Comparison of ENCODE assay signal across 20 cellular contexts in the genomic region with DNA sequence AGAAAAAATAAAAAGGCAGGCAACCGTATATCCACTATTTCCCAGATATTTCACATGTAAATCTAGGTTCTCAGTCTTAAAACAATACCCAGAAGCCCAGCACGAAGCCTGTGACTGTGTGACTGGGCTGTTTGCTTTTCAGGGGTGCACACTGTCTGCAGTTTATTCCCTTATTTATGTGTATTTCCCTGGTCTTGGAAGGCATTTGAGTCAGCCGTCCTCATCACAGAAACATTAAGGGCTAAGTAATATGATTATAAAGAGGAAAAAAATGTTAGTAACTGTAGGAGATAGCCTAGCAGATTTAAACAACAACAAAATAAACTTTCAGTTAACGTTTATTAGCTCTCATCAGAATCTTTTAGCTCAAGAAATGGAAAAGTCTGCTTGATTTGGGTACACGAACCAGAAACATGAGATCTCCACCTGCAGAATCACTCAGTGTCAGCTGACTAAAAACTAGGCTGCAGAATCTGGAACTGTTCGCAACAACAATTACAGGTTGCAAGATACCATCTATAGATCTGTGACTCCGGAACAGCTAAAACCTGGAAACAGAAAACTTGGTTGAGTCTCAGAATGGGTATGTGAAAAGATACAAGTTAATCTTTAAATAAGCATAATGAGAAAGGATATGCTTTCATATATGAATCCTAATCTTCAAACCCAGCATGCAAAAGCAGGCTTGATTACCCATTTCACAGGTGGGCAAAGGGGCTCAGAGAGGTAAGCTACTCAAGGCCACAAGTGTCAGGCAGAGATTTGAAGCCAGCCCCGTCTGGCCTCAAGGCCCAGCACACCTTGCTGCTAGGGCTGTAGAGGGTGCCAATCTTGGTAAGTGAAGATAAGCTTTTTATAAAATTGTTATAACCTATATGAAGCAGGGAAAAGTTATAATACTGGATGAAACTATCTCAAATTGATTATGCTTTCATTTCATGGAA. TPM values are rescaled to one million over a fixed set of nuclear protein-coding genes. Genes with fewer than 3 reads are reported as not detected.
A peak's percentile ranks its signal among the peaks of the same experiment; 100 is the strongest.
DNase-seq lines count a peak whose midpoint lies in the region; ATAC-seq, FAIRE-seq and TF ChIP-seq lines count a peak whose summit lies in the region.
"Had no signal": no experiment of that assay in that cellular context is flagged by ENCODE, and none has a peak within 500 bp of the region (broad histone marks: within the 10 kb centered on the region; RNA-seq: fewer than 3 reads in every experiment).

No MANE protein-coding gene starts in this region.

- H3K4me3 ChIP-seq in left ventricle myocardium inferior (no peak overlapping the region), heart right ventricle (no peak overlapping the region), endothelial cell of umbilical vein (replicated peaks in 1 of 3; ENCODE audit: insufficient read depth in 1 of 3, low read depth in 1 of 3, low read length in 3 of 3) (no peak overlapping the region), osteoblast (ENCODE audit: insufficient read depth, low read length) (no peak overlapping the region)

- no peaks in the 10 kb centered on the region for H3K9me1 ChIP-seq in endothelial cell of umbilical vein (replicated peaks; ENCODE audit: control insufficient read depth, extremely low read depth, insufficient read depth, low read length)

- CTCF ChIA-PET in endothelial cell of umbilical vein (lab: Charles Lee) = interaction anchor here (0.5 to 1.3 kb wide), 7 partner anchors 16 to 433 kb away, joined by 3 to 6 read pairs (median 3); a partner anchor contains a TSS

- WGBS in heart right ventricle, 2 donors = 47 to 68% methylated on average over 8 of the region's 8 CpGs

- H3K4me1 ChIP-seq in left ventricle myocardium inferior = peaks cover 71% of the 10 kb centered on the region
- H3K4me1 ChIP-seq in heart right ventricle = peaks cover 0 to 74% (median 32%) of the 10 kb centered on the region in 9 donors
- peaks cover 13% of the 10 kb centered on the region for H3K4me1 ChIP-seq in endothelial cell of umbilical vein (ENCODE audit: control insufficient read depth, extremely low read depth, insufficient read depth, low read length)
- H3K4me1 ChIP-seq in osteoblast (ENCODE audit: insufficient read depth, low read length) = peaks cover 8% of the 10 kb centered on the region

- H3K27me3 ChIP-seq in left ventricle myocardium inferior (ENCODE audit: low read depth) (no peaks in the 10 kb centered on the region), heart right ventricle (no peaks in the 10 kb centered on the region), endothelial cell of umbilical vein (ENCODE audit: control insufficient read depth in 2 of 2, insufficient read depth in 2 of 2, low read length in 2 of 2) (no peaks in the 10 kb centered on the region), osteoblast (ENCODE audit: insufficient read depth, low read length) (no peaks in the 10 kb centered on the region)

- no peaks in the 10 kb centered on the region for H3K36me3 Mint-ChIP-seq in glutamatergic neuron (ENCODE audit: unreplicated experiment)

- H3K4me2 ChIP-seq in endothelial cell of umbilical vein (ENCODE audit: insufficient read depth, low read length) = peak overlapping the region; percentile 55
- H3K4me2 ChIP-seq in osteoblast (ENCODE audit: insufficient read depth, low read length) = peak overlapping the region; percentile 37

- no TSS peak for BruUV-seq in endothelial cell of umbilical vein (replicated peaks; lab: Mats Ljungman, UMichigan)

- FAIRE-seq in endothelial cell of umbilical vein (lab: Jason Lieb, UNC) = no peak
- FAIRE-seq in GM19239 (lab: Jason Lieb, UNC) = no peak
- FAIRE-seq: A204.1 had no signal

- POLR2A ChIA-PET in endothelial cell of umbilical vein (lab: Charles Lee) = no interaction called here

- H3K9me3 ChIP-seq in left ventricle myocardium inferior (replicated peaks) (no peaks in the 10 kb centered on the region), heart right ventricle (no peaks in the 10 kb centered on the region), endothelial cell of umbilical vein (replicated peaks; ENCODE audit: control insufficient read depth, insufficient read depth, low read length) (no peaks in the 10 kb centered on the region), osteoblast (ENCODE audit: low read depth, low read length) (no peaks in the 10 kb centered on the region)

- intact Hi-C loops in left ventricle myocardium inferior (cut with micrococcal nuclease) = no loop called here
- intact Hi-C loops in heart right ventricle (cut with DNase I) = loop anchor here in 1 of 10 donors (10.0 kb wide), 1 partner anchor 131 kb away; no protein-coding TSS in a partner anchor
- intact Hi-C loops in endothelial cell of umbilical vein (cut with micrococcal nuclease) = no loop called here
- intact Hi-C loops in posterior vena cava (cut with DNase I) = no loop called here

- peaks cover 2% of the 10 kb centered on the region for H3K4me1 Mint-ChIP-seq in glutamatergic neuron (ENCODE audit: low read depth, unreplicated experiment)

- H3K36me3 ChIP-seq in left ventricle myocardium inferior (peaks cover 9% of the 10 kb centered on the region), heart right ventricle (peaks cover 0 to 23% (median 0%) of the 10 kb centered on the region in 9 donors), endothelial cell of umbilical vein (ENCODE audit: control insufficient read depth in 2 of 2, extremely low read depth in 1 of 2, insufficient read depth in 2 of 2, low read length in 2 of 2) (peaks cover 3% of the 10 kb centered on the region in 2 experiments), osteoblast (ENCODE audit: insufficient read depth, low read length) (no peaks in the 10 kb centered on the region)

- no peak overlapping the region for H3K9ac ChIP-seq in endothelial cell of umbilical vein (replicated peaks; ENCODE audit: extremely low read depth, insufficient read depth, low read length)

- H3K27ac ChIP-seq in left ventricle myocardium inferior (replicated peaks) = peak overlapping the region; percentile 18
- H3K27ac ChIP-seq in heart right ventricle = peak overlapping the region in 5 of 10 donors; percentile 0 to 45 (median 37)
- no peak overlapping the region for H3K27ac ChIP-seq in endothelial cell of umbilical vein (ENCODE audit: insufficient read depth, low read depth, low read length)
- H3K27ac ChIP-seq in osteoblast (ENCODE audit: low read depth, low read length) = no peak overlapping the region

- no peaks in the 10 kb centered on the region for H3K9me3 Mint-ChIP-seq in glutamatergic neuron (ENCODE audit: unreplicated experiment)
- H3K9me3 Mint-ChIP-seq: activated T-helper 2 cell treated with anti-CD3 and anti-CD28 coated beads, Interferon-gamma antibody, Interleukin-2, Interleukin-4, amounts not matched to agents 10 μg/mL and 5 μg/mL and 100 μg/mL, durations not matched to agents 14 hours and 24 hours and 36 hours; CD4-positive, alpha-beta memory T cell; natural killer cell treated with Interleukin-12 subunit alpha and Interleukin-12 subunit beta and Interleukin-15 and Interleukin-18, amount 100 ng/mL, for 72 hours had no signal

- no peak overlapping the region for H3K27ac Mint-ChIP-seq in glutamatergic neuron (ENCODE audit: unreplicated experiment)
- H3K27ac Mint-ChIP-seq: activated T-helper 2 cell treated with anti-CD3 and anti-CD28 coated beads, Interferon-gamma antibody, Interleukin-2, Interleukin-4, amounts not matched to agents 10 μg/mL and 5 μg/mL and 100 μg/mL, durations not matched to agents 14 hours and 24 hours and 36 hours; CD4-positive, alpha-beta memory T cell; natural killer cell treated with Interleukin-12 subunit alpha and Interleukin-12 subunit beta and Interleukin-15 and Interleukin-18, amount 100 ng/mL, for 72 hours had no signal

- peaks cover 3% of the 10 kb centered on the region for H3K79me2 ChIP-seq in endothelial cell of umbilical vein (ENCODE audit: control insufficient read depth, insufficient read depth, low read length)
- peaks cover 17% of the 10 kb centered on the region for H3K79me2 ChIP-seq in osteoblast (ENCODE audit: insufficient read depth, low read length)

- dilution Hi-C loops in endothelial cell of umbilical vein (cut with MboI; ENCODE audit: extremely low pct_ligation_motif_present, low sequenced_read_pairs) = no loop called here

- no peaks in the 10 kb centered on the region for H4K20me1 ChIP-seq in endothelial cell of umbilical vein (replicated peaks; ENCODE audit: control insufficient read depth, extremely low read depth, insufficient read depth, low read length)
- no peaks in the 10 kb centered on the region for H4K20me1 ChIP-seq in osteoblast (ENCODE audit: insufficient read depth, low read length)

- TF ChIP-seq POLR2A in endothelial cell of umbilical vein (IDR thresholded peaks at IDR 0.05; ENCODE audit: low read depth, low read length) = no peak

- TF ChIP-seq CTCF in left ventricle myocardium inferior (IDR thresholded peaks at IDR 0.05; ENCODE audit: borderline replicate concordance) (no peak), heart right ventricle (IDR thresholded peaks at IDR 0.05) (no peak), endothelial cell of umbilical vein (IDR thresholded peaks at IDR 0.05; ENCODE audit: extremely low read depth in 1 of 2, insufficient read depth in 1 of 2, low read depth in 1 of 2, low read length in 2 of 2) (no peak), osteoblast (IDR thresholded peaks at IDR 0.05; ENCODE audit: extremely low read depth, low read depth, low read length) (no peak), glutamatergic neuron (IDR thresholded peaks at IDR 0.05; ENCODE audit: partially characterized antibody, unreplicated experiment) (no peak)

- H3K27me3 Mint-ChIP-seq in glutamatergic neuron (ENCODE audit: unreplicated experiment) = no peaks in the 10 kb centered on the region
- H3K27me3 Mint-ChIP-seq: CD4-positive, alpha-beta memory T cell; natural killer cell treated with Interleukin-12 subunit alpha and Interleukin-12 subunit beta and Interleukin-15 and Interleukin-18, amount 100 ng/mL, for 72 hours had no signal

- no peak for ATAC-seq in heart right ventricle
- ATAC-seq: left ventricle myocardium superior; natural killer cell treated with Interleukin-12 subunit alpha and Interleukin-12 subunit beta and Interleukin-15 and Interleukin-18, amount 100 ng/mL, for 72 hours; right cardiac atrium had no signal

- no peak overlapping the region for H3K4me3 Mint-ChIP-seq in glutamatergic neuron (ENCODE audit: unreplicated experiment)
- H3K4me3 Mint-ChIP-seq: CD4-positive, alpha-beta memory T cell; natural killer cell treated with Interleukin-12 subunit alpha and Interleukin-12 subunit beta and Interleukin-15 and Interleukin-18, amount 100 ng/mL, for 72 hours had no signal

- DNase-seq in left ventricle myocardium inferior = no peak
- DNase-seq in heart right ventricle = no peak
- DNase-seq in endothelial cell of umbilical vein (ENCODE audit: low read depth, low spot score) = no peak
- DNase-seq in osteoblast (ENCODE audit: insufficient read length, low spot score, missing footprints) = no peak
- DNase-seq in glutamatergic neuron = no peak
- no peak for DNase-seq in posterior vena cava (ENCODE audit: low spot score)
- no peak for DNase-seq in GM19239 (ENCODE audit: insufficient read length, low spot score)
- DNase-seq in AML-193 (lab: John Stamatoyannopoulos, UW) = no peak
- DNase-seq: amygdala; CD4-positive, alpha-beta memory T cell; cortex of kidney; left ventricle myocardium superior; NCI-H146; NCI-H446 treated with DMSO at 0.1 percent for 48 hours; right cardiac atrium; stimulated activated CD4-positive, alpha-beta T cell treated with anti-CD3 and anti-CD28 coated beads, Interleukin-2, amount 100 ng/mL, for 48 hours; stimulated activated CD8-positive, alpha-beta memory T cell treated with anti-CD3 and anti-CD28 coated beads, Interleukin-4, amount 100 ng/mL, for 48 hours had no signal

- H2AFZ ChIP-seq in endothelial cell of umbilical vein (ENCODE audit: low read depth, low read length) (no peak overlapping the region), osteoblast (ENCODE audit: low read length) (peak overlapping the region; percentile 13)

RNA-seq across cellular contexts. Expression of a gene that starts 21.1 kb away (rescaled TPM):
- total RNA-seq in left ventricle myocardium inferior (30.3 TPM), heart right ventricle (10 to 100 TPM; 13.9 to 42.8 (median 34.6) TPM), endothelial cell of umbilical vein (17.3 and 22.8 TPM in 2 replicates), osteoblast (26.8 and 38.6 TPM in 2 replicates), glutamatergic neuron (ENCODE audit: unreplicated experiment) (29.1 TPM), posterior vena cava (10 to 100 TPM; 21.8 to 22.8 TPM)
- polyA plus RNA-seq in heart right ventricle (10 to 100 TPM in 1 of 2 donors, 1 to 10 TPM in 1; 6.0 to 13.5 TPM), endothelial cell of umbilical vein (7.2 and 7.3 TPM in 2 replicates)
- 9.2 and 11.2 TPM in 2 replicates for polyA plus RNA-seq in endothelial cell of umbilical vein (2011; cell fraction: cytosol; rRNA removed)
- polyA plus RNA-seq in endothelial cell of umbilical vein (2011; cell fraction: nucleus; rRNA removed) = 24.8 and 29.0 TPM in 2 replicates
- 15.9 and 18.9 TPM in 2 replicates for polyA plus RNA-seq in endothelial cell of umbilical vein (2012)
- 25.9 and 26.3 TPM in 2 replicates for polyA minus RNA-seq in endothelial cell of umbilical vein
- polyA minus RNA-seq in endothelial cell of umbilical vein (2011; cell fraction: cytosol; rRNA and poly(A)+ RNA removed) = 18.5 TPM
- 21.6 and 32.4 TPM in 2 replicates for polyA minus RNA-seq in endothelial cell of umbilical vein (2011; cell fraction: nucleus; rRNA and poly(A)+ RNA removed)
